Comparison of ENCODE assay signal across 14 cellular contexts in the genomic region with DNA sequence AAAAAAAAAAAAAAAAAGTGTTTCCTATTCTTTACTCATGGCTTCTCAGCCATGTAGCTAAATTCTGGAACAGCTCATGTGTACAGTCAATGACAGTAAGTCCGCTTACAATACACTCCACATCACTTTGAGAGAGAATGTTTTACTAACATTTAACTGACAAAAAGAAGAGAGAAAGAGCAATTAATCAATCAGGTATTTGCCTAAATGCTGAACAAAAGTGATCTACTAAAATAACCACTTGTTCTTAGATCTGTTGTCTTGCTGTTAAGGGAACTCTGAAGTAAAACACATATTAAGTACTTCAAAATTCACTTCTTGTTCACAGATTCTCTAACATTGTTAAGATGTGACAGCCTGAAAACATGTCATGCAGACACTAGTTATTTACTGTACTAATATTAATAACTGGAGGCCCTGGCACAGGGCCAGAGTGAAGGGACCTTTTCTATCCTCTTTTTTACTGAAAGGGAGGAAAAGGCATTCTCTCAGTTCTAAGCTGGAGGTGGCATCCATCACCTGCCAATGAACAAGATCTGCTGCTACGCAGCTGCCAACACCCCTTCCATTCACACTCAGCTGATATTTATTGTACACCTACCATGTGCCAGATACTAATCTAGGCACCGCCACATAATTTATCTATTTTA.
DNase-seq lines count a peak whose midpoint lies in the region; ATAC-seq and TF ChIP-seq lines count a peak whose summit lies in the region.
"Had no signal": no experiment of that assay in that cellular context is flagged by ENCODE, and none has a peak within 500 bp of the region (broad histone marks: within the 10 kb centered on the region; RNA-seq: fewer than 3 reads in every experiment).

No MANE protein-coding gene starts in this region.

- no peaks in the 10 kb centered on the region for H3K36me3 ChIP-seq in left ventricle myocardium inferior
- H3K36me3 ChIP-seq in ascending aorta: no peaks in the 10 kb centered on the region
- H3K36me3 ChIP-seq in left lung: no peaks in the 10 kb centered on the region
- H3K36me3 ChIP-seq: colonic mucosa, right lobe of liver had no signal

- H3K4me3 ChIP-seq in right cardiac atrium (ENCODE audit: low read length) (no peak overlapping the region), left ventricle myocardium inferior (no peak overlapping the region), ascending aorta (no peak overlapping the region), left lung (no peak overlapping the region)
- H3K4me3 ChIP-seq: colonic mucosa, right lobe of liver had no signal

- peaks cover 4% of the 10 kb centered on the region for H3K27me3 Mint-ChIP-seq in activated T-helper 1 cell treated with anti-CD3 and anti-CD28 coated beads, Interleukin-12 subunit alpha, Interleukin-12 subunit beta, Interleukin-2, Interleukin-4 antibody, amounts not matched to agents 30 ng/mL and 10 ng/mL and 1 ng/mL, durations not matched to agents 14 hours and 24 hours and 36 hours (ENCODE audit: insufficient read depth)
- H3K27me3 Mint-ChIP-seq: activated CD4-positive, alpha-beta T cell treated with anti-CD3 and anti-CD28 coated beads for 36 hours had no signal

- ATAC-seq in right cardiac atrium: no peak
- no peak for ATAC-seq in left lung
- ATAC-seq in HG03025 (IDR thresholded peaks at IDR 0.05; ENCODE audit: low FRiP score, unreplicated experiment): no peak
- ATAC-seq: activated CD4-positive, alpha-beta T cell treated with anti-CD3 and anti-CD28 coated beads for 36 hours had no signal

- WGBS in right cardiac atrium: 86% methylated on average over 3 of the region's 3 CpGs

- H3K27me3 ChIP-seq in right cardiac atrium (ENCODE audit: control insufficient read depth, insufficient read depth) (no peaks in the 10 kb centered on the region), left ventricle myocardium inferior (ENCODE audit: low read depth) (no peaks in the 10 kb centered on the region), ascending aorta (no peaks in the 10 kb centered on the region), left lung (no peaks in the 10 kb centered on the region)
- H3K27me3 ChIP-seq: colonic mucosa, right lobe of liver had no signal

- H3K4me1 ChIP-seq in right cardiac atrium (ENCODE audit: control insufficient read depth, insufficient read depth, low read length): peaks cover 5% of the 10 kb centered on the region
- no peaks in the 10 kb centered on the region for H3K4me1 ChIP-seq in left ventricle myocardium inferior
- H3K4me1 ChIP-seq in ascending aorta: peaks cover 0 to 51% of the 10 kb centered on the region in 2 donors
- peaks cover 31 to 42% of the 10 kb centered on the region in 2 donors for H3K4me1 ChIP-seq in left lung
- H3K4me1 ChIP-seq: colonic mucosa had no signal

- no peaks in the 10 kb centered on the region for H3K9me3 ChIP-seq in right cardiac atrium (ENCODE audit: control insufficient read depth, low read length)
- no peaks in the 10 kb centered on the region for H3K9me3 ChIP-seq in left ventricle myocardium inferior (replicated peaks)
- H3K9me3 ChIP-seq in ascending aorta: no peaks in the 10 kb centered on the region
- H3K9me3 ChIP-seq in left lung: no peaks in the 10 kb centered on the region
- H3K9me3 ChIP-seq: colonic mucosa, right lobe of liver had no signal

- DNase-seq in right cardiac atrium: no peak
- no peak for DNase-seq in left ventricle myocardium inferior
- DNase-seq in ascending aorta (ENCODE audit: low spot score in 2 of 2): no peak
- DNase-seq in left lung: no peak
- no peak for DNase-seq in activated T-helper 1 cell treated with anti-CD3 and anti-CD28 coated beads, Interleukin-12 subunit alpha, Interleukin-12 subunit beta, Interleukin-2, Interleukin-4 antibody, amounts not matched to agents 30 ng/mL and 10 ng/mL and 1 ng/mL, durations not matched to agents 14 hours and 24 hours and 36 hours (ENCODE audit: low spot score)
- no peak for DNase-seq in NCI-H2107 (lab: John Stamatoyannopoulos, UW)
- no peak for DNase-seq in pons (ENCODE audit: low spot score)
- DNase-seq: activated CD4-positive, alpha-beta T cell treated with anti-CD3 and anti-CD28 coated beads for 36 hours; activated gamma-delta T cell; colonic mucosa; GDM1; glutamatergic neuron; right lobe of liver had no signal

- no peak overlapping the region for H3K27ac Mint-ChIP-seq in activated T-helper 1 cell treated with anti-CD3 and anti-CD28 coated beads, Interleukin-12 subunit alpha, Interleukin-12 subunit beta, Interleukin-2, Interleukin-4 antibody, amounts not matched to agents 30 ng/mL and 10 ng/mL and 1 ng/mL, durations not matched to agents 14 hours and 24 hours and 36 hours
- H3K27ac Mint-ChIP-seq: activated CD4-positive, alpha-beta T cell treated with anti-CD3 and anti-CD28 coated beads for 36 hours had no signal

- no peaks in the 10 kb centered on the region for H3K36me3 Mint-ChIP-seq in activated T-helper 1 cell treated with anti-CD3 and anti-CD28 coated beads, Interleukin-12 subunit alpha, Interleukin-12 subunit beta, Interleukin-2, Interleukin-4 antibody, amounts not matched to agents 30 ng/mL and 10 ng/mL and 1 ng/mL, durations not matched to agents 14 hours and 24 hours and 36 hours (ENCODE audit: low read depth)

- H3K9me3 Mint-ChIP-seq in activated T-helper 1 cell treated with anti-CD3 and anti-CD28 coated beads, Interleukin-12 subunit alpha, Interleukin-12 subunit beta, Interleukin-2, Interleukin-4 antibody, amounts not matched to agents 30 ng/mL and 10 ng/mL and 1 ng/mL, durations not matched to agents 14 hours and 24 hours and 36 hours: no peaks in the 10 kb centered on the region

- H3K4me1 Mint-ChIP-seq in activated T-helper 1 cell treated with anti-CD3 and anti-CD28 coated beads, Interleukin-12 subunit alpha, Interleukin-12 subunit beta, Interleukin-2, Interleukin-4 antibody, amounts not matched to agents 30 ng/mL and 10 ng/mL and 1 ng/mL, durations not matched to agents 14 hours and 24 hours and 36 hours (ENCODE audit: low read depth): no peaks in the 10 kb centered on the region
- H3K4me1 Mint-ChIP-seq: activated CD4-positive, alpha-beta T cell treated with anti-CD3 and anti-CD28 coated beads for 36 hours had no signal

- intact Hi-C loops in right cardiac atrium (cut with DNase I): no loop called here
- intact Hi-C loops in left ventricle myocardium inferior (cut with micrococcal nuclease): no loop called here
- intact Hi-C loops in ascending aorta (cut with DNase I): loop anchor here (5.0 to 10.0 kb wide), 3 partner anchors 74 to 1616 kb away; a partner anchor contains a TSS
- intact Hi-C loops in left lung (cut with DNase I): no loop called here
- intact Hi-C loops in activated T-helper 1 cell treated with anti-CD3 and anti-CD28 coated beads, Interleukin-12 subunit alpha, Interleukin-12 subunit beta, Interleukin-2, Interleukin-4 antibody, amounts not matched to agents 30 ng/mL and 10 ng/mL and 1 ng/mL, durations not matched to agents 14 hours and 24 hours and 36 hours (cut with micrococcal nuclease): no loop called here

- H3K4me3 Mint-ChIP-seq in activated T-helper 1 cell treated with anti-CD3 and anti-CD28 coated beads, Interleukin-12 subunit alpha, Interleukin-12 subunit beta, Interleukin-2, Interleukin-4 antibody, amounts not matched to agents 30 ng/mL and 10 ng/mL and 1 ng/mL, durations not matched to agents 14 hours and 24 hours and 36 hours: no peak overlapping the region
- H3K4me3 Mint-ChIP-seq: activated CD4-positive, alpha-beta T cell treated with anti-CD3 and anti-CD28 coated beads for 36 hours had no signal

- H3K27ac ChIP-seq in right cardiac atrium (ENCODE audit: low read length) (peak overlapping the region; percentile 55), left ventricle myocardium inferior (replicated peaks) (no peak overlapping the region), ascending aorta (peak overlapping the region; percentile 60 to 71), left lung (peak overlapping the region; percentile 77 to 79)
- H3K27ac ChIP-seq: colonic mucosa, right lobe of liver had no signal

- TF ChIP-seq CTCF in left ventricle myocardium inferior (IDR thresholded peaks at IDR 0.05; ENCODE audit: borderline replicate concordance): no peak
- no peak for TF ChIP-seq CTCF in ascending aorta (IDR thresholded peaks at IDR 0.05)
- TF ChIP-seq CTCF in left lung (IDR thresholded peaks at IDR 0.05): no peak
